ENCODE assay signal across 18 cellular contexts in the genomic region with DNA sequence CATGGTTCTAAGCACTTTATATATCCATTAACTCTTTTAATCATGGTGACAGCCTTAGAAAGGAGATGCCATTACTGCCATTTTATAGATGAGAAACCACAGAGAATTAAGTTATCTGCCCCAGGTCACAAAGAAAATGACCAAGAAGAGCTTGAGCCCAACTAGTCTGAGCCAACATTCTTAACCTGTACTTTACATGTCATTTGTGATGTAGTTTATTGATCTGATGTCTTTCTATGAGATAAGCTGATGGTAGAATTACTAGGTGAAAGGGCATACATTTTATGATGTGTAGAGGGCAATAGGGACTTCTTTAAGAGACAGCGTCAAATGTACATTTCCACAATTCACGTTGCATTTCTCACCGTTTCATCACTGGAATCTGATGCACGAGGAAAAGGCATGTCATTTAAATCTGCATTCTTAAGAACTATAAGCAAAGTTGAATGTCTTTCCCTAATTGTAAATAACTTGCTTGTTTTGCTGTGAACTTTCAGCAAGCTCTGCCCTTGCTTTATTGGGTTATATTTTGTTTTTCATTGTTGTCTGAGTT. TPM values are rescaled to one million over a fixed set of nuclear protein-coding genes. Genes with fewer than 3 reads are reported as not detected.
DNase-seq lines count a peak whose midpoint lies in the region; ATAC-seq, FAIRE-seq and TF ChIP-seq lines count a peak whose summit lies in the region.
"Had no signal": no experiment of that assay in that cellular context is flagged by ENCODE, and none has a peak within 500 bp of the region (broad histone marks: within the 10 kb centered on the region; RNA-seq: fewer than 3 reads in every experiment).

No MANE protein-coding gene starts in this region.

- H3K4me3 ChIP-seq in HepG2 (replicated peaks in 1 of 3; ENCODE audit: insufficient read depth in 1 of 3, low read depth in 2 of 3, low read length in 3 of 3) (no peak overlapping the region), right lobe of liver (no peak overlapping the region)
- H3K4me3 ChIP-seq: GM23338, SJSA1 had no signal

- TF ChIP-seq POLR2A in HepG2 (IDR thresholded peaks at IDR 0.05; ENCODE audit: insufficient read depth in 1 of 2, low read depth in 2 of 2, low read length in 2 of 2) = no peak
- TF ChIP-seq POLR2A in right lobe of liver (IDR thresholded peaks at IDR 0.05) = no peak

- H3K79me2 ChIP-seq in HepG2 (ENCODE audit: insufficient read depth, low read length) = peaks cover 74% of the 10 kb centered on the region

- no peak for TF ChIP-seq RAD21 in HepG2 (CRISPR knock-in tag; IDR thresholded peaks at IDR 0.05)

- ATAC-seq in HepG2 (no peak), right lobe of liver (no peak), GM19351 (IDR thresholded peaks at IDR 0.05; ENCODE audit: unreplicated experiment) (no peak)
- no peak for ATAC-seq in effector memory CD8-positive, alpha-beta T cell (replicated peaks)
- ATAC-seq in natural killer cell treated with Interleukin-12 subunit alpha and Interleukin-12 subunit beta and Interleukin-15 and Interleukin-18, amount 100 ng/mL, for 72 hours = no peak
- ATAC-seq: GM23338 had no signal

- peaks cover 61 to 83% of the 10 kb centered on the region in 2 donors for H3K4me1 Mint-ChIP-seq in effector memory CD8-positive, alpha-beta T cell (ENCODE audit: low read depth in 2 of 2)
- peaks cover 69 to 76% of the 10 kb centered on the region in 2 donors for H3K4me1 Mint-ChIP-seq in natural killer cell treated with Interleukin-12 subunit alpha and Interleukin-12 subunit beta and Interleukin-15 and Interleukin-18, amount 100 ng/mL, for 72 hours (ENCODE audit: low read depth in 2 of 2)
- H3K4me1 Mint-ChIP-seq: GM23338 had no signal

- no peak for FAIRE-seq in HepG2 (lab: Jason Lieb, UNC)

- H3K4me3 Mint-ChIP-seq in effector memory CD8-positive, alpha-beta T cell = peak overlapping the region in 1 of 2 donors; percentile 4
- H3K4me3 Mint-ChIP-seq in natural killer cell treated with Interleukin-12 subunit alpha and Interleukin-12 subunit beta and Interleukin-15 and Interleukin-18, amount 100 ng/mL, for 72 hours = no peak overlapping the region
- H3K4me3 Mint-ChIP-seq: GM23338, HFFc6 had no signal

- no peaks in the 10 kb centered on the region for H3K9me3 ChIP-seq in HepG2 (ENCODE audit: low read length)
- H3K9me3 ChIP-seq in right lobe of liver = no peaks in the 10 kb centered on the region
- H3K9me3 ChIP-seq: SJSA1 had no signal

- no peaks in the 10 kb centered on the region for H3K27me3 Mint-ChIP-seq in effector memory CD8-positive, alpha-beta T cell
- no peaks in the 10 kb centered on the region for H3K27me3 Mint-ChIP-seq in natural killer cell treated with Interleukin-12 subunit alpha and Interleukin-12 subunit beta and Interleukin-15 and Interleukin-18, amount 100 ng/mL, for 72 hours

- no peak overlapping the region for H3K27ac ChIP-seq in HepG2 (ENCODE audit: extremely low read length, insufficient read depth, low read length)
- no peak overlapping the region for H3K27ac ChIP-seq in right lobe of liver
- H3K27ac ChIP-seq: C4-2B, SJSA1 had no signal

- H3K36me3 ChIP-seq in HepG2 (replicated peaks in 1 of 2; ENCODE audit: control insufficient read depth in 1 of 2, insufficient read depth in 2 of 2, low read length in 2 of 2) (peaks cover 0 to 2% of the 10 kb centered on the region in 2 experiments; a peak in 3 of 5 replicates), right lobe of liver (no peaks in the 10 kb centered on the region)
- H3K36me3 ChIP-seq: SJSA1 had no signal

- in situ Hi-C loops in HepG2 (cut with HindIII; ENCODE audit: extremely low pct_ligation_motif_present, low pct_unique_long_range_greater_than_20kb) = no loop called here

- intact Hi-C loops in HepG2 (cut with micrococcal nuclease; ENCODE audit: unreplicated experiment) (no loop called here), right lobe of liver (cut with DNase I) (no loop called here)

- H4K20me1 ChIP-seq in HepG2 (ENCODE audit: insufficient read depth, low read length) = no peaks in the 10 kb centered on the region

- DNase-seq in HepG2 (ENCODE audit: low spot score) = no peak
- no peak for DNase-seq in right lobe of liver
- no peak for DNase-seq in effector memory CD8-positive, alpha-beta T cell
- DNase-seq in natural killer cell treated with Interleukin-12 subunit alpha and Interleukin-12 subunit beta and Interleukin-15 and Interleukin-18, amount 100 ng/mL, for 72 hours (ENCODE audit: low spot score) = no peak
- no peak for DNase-seq in NCI-H187 (lab: John Stamatoyannopoulos, UW)
- no peak for DNase-seq in activated naive CD4-positive, alpha-beta T cell (lab: John Stamatoyannopoulos, UW)
- DNase-seq in cortex of kidney (lab: John Stamatoyannopoulos, UW) = no peak
- DNase-seq: GF-D8, HFFc6, KG1, NCI-H1048, NCI-H2107, NCI-H226, NCI-H526 had no signal

- no peak overlapping the region for H3K9ac ChIP-seq in HepG2 (ENCODE audit: insufficient read depth, low read depth, low read length)

- no TSS peak for BruUV-seq in HepG2 (replicated peaks; lab: Mats Ljungman, UMichigan)

- TF ChIP-seq EP300 in HepG2 (IDR thresholded peaks at IDR 0.05; ENCODE audit: low read depth in 2 of 2, low read length in 2 of 2) (no peak), HepG2 (CRISPR knock-in tag; IDR thresholded peaks at IDR 0.05; ENCODE audit: borderline replicate concordance) (no peak)

- POLR2A ChIA-PET in HepG2 (lab: Yijun Ruan, JAX) = interaction anchor here (0.5 to 7.6 kb wide), 3 partner anchors 10 to 371 kb away, joined by 3 to 72 read pairs (median 43); a partner anchor contains a TSS

- WGBS in HepG2 (ENCODE audit: low lambda C conversion rate) = 92% methylated on average over 4 of the region's 4 CpGs
- whole genome bisulfite sequencing in right lobe of liver (ENCODE audit: insufficient coverage, low coverage, low lambda C conversion rate, missing lambda C conversion rate) = 73% methylated on average over 4 of the region's 4 CpGs

- H3K27ac Mint-ChIP-seq in effector memory CD8-positive, alpha-beta T cell = peak overlapping the region; percentile 26 to 61
- peak overlapping the region; percentile 95 to 98 for H3K27ac Mint-ChIP-seq in natural killer cell treated with Interleukin-12 subunit alpha and Interleukin-12 subunit beta and Interleukin-15 and Interleukin-18, amount 100 ng/mL, for 72 hours
- H3K27ac Mint-ChIP-seq: GM23338, HFFc6 had no signal

- H2AFZ ChIP-seq in HepG2 (ENCODE audit: low read length) = no peak overlapping the region
- H2AFZ ChIP-seq: GM23338 had no signal

- H3K27me3 ChIP-seq in HepG2 (ENCODE audit: control insufficient read depth in 1 of 2, insufficient read depth in 2 of 2, low read length in 2 of 2) (no peaks in the 10 kb centered on the region), right lobe of liver (no peaks in the 10 kb centered on the region)

- no peak for TF ChIP-seq CTCF in HepG2 (CRISPR knock-in tag; IDR thresholded peaks at IDR 0.05)
- TF ChIP-seq CTCF in right lobe of liver (IDR thresholded peaks at IDR 0.05) = no peak

- no peaks in the 10 kb centered on the region for H3K9me3 Mint-ChIP-seq in effector memory CD8-positive, alpha-beta T cell
- no peaks in the 10 kb centered on the region for H3K9me3 Mint-ChIP-seq in natural killer cell treated with Interleukin-12 subunit alpha and Interleukin-12 subunit beta and Interleukin-15 and Interleukin-18, amount 100 ng/mL, for 72 hours
- H3K9me3 Mint-ChIP-seq: GM23338, HFFc6 had no signal

- H3K4me2 ChIP-seq in HepG2 (ENCODE audit: low read depth, low read length) = no peak overlapping the region
- H3K4me2 ChIP-seq: GM23338 had no signal

- CTCF ChIA-PET in HepG2 (lab: Yijun Ruan, JAX; ENCODE audit: low intra/inter-chr PET ratio, low total read pairs) = no interaction called here

- peaks cover 100% of the 10 kb centered on the region for H3K4me1 ChIP-seq in HepG2 (ENCODE audit: insufficient read depth, low read length)
- peaks cover 0 to 57% (median 26%) of the 10 kb centered on the region in 4 donors for H3K4me1 ChIP-seq in right lobe of liver

- H3K36me3 Mint-ChIP-seq in effector memory CD8-positive, alpha-beta T cell (ENCODE audit: insufficient read depth) = peaks cover 6% of the 10 kb centered on the region
- peaks cover 38% of the 10 kb centered on the region for H3K36me3 Mint-ChIP-seq in natural killer cell treated with Interleukin-12 subunit alpha and Interleukin-12 subunit beta and Interleukin-15 and Interleukin-18, amount 100 ng/mL, for 72 hours

TF ChIP-seq in HepG2, 621 proteins besides CTCF, POLR2A, EP300 and RAD21:
- no peak for TF ChIP-seq CCDC6 (CRISPR knock-in tag; IDR thresholded peaks at IDR 0.05)
- peak; percentile 47; the same call in 1 of the 2 replicates for TF ChIP-seq PPARG (CRISPR knock-in tag; conservative IDR thresholded peaks at IDR 0.05)

RNA-seq across cellular contexts. Expression of a gene that starts 11.3 kb away (rescaled TPM):
- total RNA-seq in HepG2 (2016; rRNA removed; fragmentation: Illumina TruSeq; extraction: Trizol) = 32.7 and 56.4 TPM in 2 replicates
- 7.5 and 7.6 TPM in 2 replicates for total RNA-seq in HepG2 (2016; cell fraction: cytosol; rRNA removed; fragmentation: Illumina TruSeq; extraction: Trizol; ENCODE audit: low read depth)
- total RNA-seq in HepG2 (2016; cell fraction: insoluble cytoplasmic fraction; rRNA removed; fragmentation: Illumina TruSeq; extraction: Trizol) = 31.4 and 60.5 TPM in 2 replicates
- total RNA-seq in HepG2 (2016; cell fraction: membrane; rRNA removed; fragmentation: Illumina TruSeq; extraction: Trizol) = 11.4 and 13.4 TPM in 2 replicates
- 67.4 and 69.7 TPM in 2 replicates for total RNA-seq in HepG2 (2016; cell fraction: nucleus; rRNA removed; fragmentation: Illumina TruSeq; extraction: Trizol)
- polyA plus RNA-seq in HepG2 (2011; rRNA removed) = 72.1 and 82.5 TPM in 2 replicates
- 46.4 and 61.1 TPM in 2 replicates for polyA plus RNA-seq in HepG2 (2011; cell fraction: cytosol; rRNA removed)
- polyA plus RNA-seq in HepG2 (2011; cell fraction: nucleus; rRNA removed) = 118 and 139 TPM in 2 replicates
- polyA plus RNA-seq in HepG2 (2012) = 67.2 and 80.7 TPM in 2 replicates
- polyA plus RNA-seq in HepG2 (2016; cell fraction: cytosol; fragmentation: Illumina TruSeq; extraction: Trizol; ENCODE audit: low read depth) = 3.7 and 4.3 TPM in 2 replicates
- 26.4 and 27.5 TPM in 2 replicates for polyA plus RNA-seq in HepG2 (2016; cell fraction: insoluble cytoplasmic fraction; fragmentation: Illumina TruSeq; extraction: Trizol; ENCODE audit: low read depth)
- polyA plus RNA-seq in HepG2 (2016; cell fraction: membrane; fragmentation: Illumina TruSeq; extraction: Trizol; ENCODE audit: low read depth) = 6.5 TPM in 2 replicates
- polyA plus RNA-seq in HepG2 (2016; cell fraction: nucleus; fragmentation: Illumina TruSeq; extraction: Trizol; ENCODE audit: insufficient read depth, low read depth) = 88.2 and 99.1 TPM in 2 replicates
- 45.1 and 203 TPM in 2 replicates for polyA minus RNA-seq in HepG2 (2011; rRNA and poly(A)+ RNA removed; ENCODE audit: low replicate concordance)
- 54.1 and 66.6 TPM in 2 replicates for polyA minus RNA-seq in HepG2 (2011; cell fraction: cytosol; rRNA and poly(A)+ RNA removed)
- polyA minus RNA-seq in HepG2 (2011; cell fraction: nucleus; rRNA and poly(A)+ RNA removed) = 68.9 and 74.5 TPM in 2 replicates
- total RNA-seq in right lobe of liver = 10 to 100 TPM; 35.1 to 92.4 (median 73.8) TPM
- total RNA-seq in natural killer cell treated with Interleukin-12 subunit alpha and Interleukin-12 subunit beta and Interleukin-15 and Interleukin-18, amount 100 ng/mL, for 72 hours = 100 to 1,000 TPM in 1 of 2 donors, 10 to 100 TPM in 1; 85.4 to 111 TPM
- total RNA-seq: GM23338 had no signal
- polyA plus RNA-seq: GM23338 had no signal
